In genomic region chr19:3968556-3969434, GRCh38 we compare ENCODE assay signal across 8 cellular contexts. TPM values are rescaled to one million over a fixed set of nuclear protein-coding genes. Genes with fewer than 3 reads are reported as not detected.
DNase-seq lines count a peak whose midpoint lies in the region; ATAC-seq, FAIRE-seq and TF ChIP-seq lines count a peak whose summit lies in the region.

No MANE protein-coding gene starts in this region.

- H3K36me3 ChIP-seq in DND-41 (ENCODE audit: insufficient read depth, low read length) (peaks cover 46% of the 10 kb centered on the region), GM12878 (ENCODE audit: control insufficient read depth in 2 of 2, insufficient read depth in 2 of 2, low read length in 1 of 2) (peaks cover 3 to 4% of the 10 kb centered on the region in 2 experiments; a peak in 3 of 4 replicates)

- peak overlapping the region; percentile 85; the same call in 1 of the 2 replicates for H3K4me2 ChIP-seq in DND-41 (ENCODE audit: insufficient read depth, low read length)
- H3K4me2 ChIP-seq in GM12878 (ENCODE audit: control insufficient read depth, insufficient read depth): no peak overlapping the region

- FAIRE-seq in GM12878 (lab: Jason Lieb, UNC): no peak

- peaks cover 26% of the 10 kb centered on the region for H3K4me1 ChIP-seq in DND-41 (ENCODE audit: insufficient read depth, low read length)
- peaks cover 3% of the 10 kb centered on the region for H3K4me1 ChIP-seq in GM12878 (ENCODE audit: control insufficient read depth, insufficient read depth, low read length)

- H3K4me3 ChIP-seq in DND-41 (ENCODE audit: low read depth in 1 of 2, low read length in 2 of 2) (no peak overlapping the region), GM12878 (no peak overlapping the region)

- no TSS peak for BruUV-seq in GM12878 (replicated peaks; lab: Mats Ljungman, UMichigan)

- H2AFZ ChIP-seq in DND-41 (ENCODE audit: low read depth, low read length) (no peak overlapping the region), GM12878 (ENCODE audit: control insufficient read depth, low read depth, low read length) (no peak overlapping the region)

- RAD21 ChIA-PET in GM12878 (lab: Charles Lee; ENCODE audit: unreplicated experiment): interaction anchor here (1.0 kb wide), 1 partner anchor 19 kb away, joined by 3 read pairs; no protein-coding TSS in a partner anchor

- DNase-seq in DND-41 (peak; percentile 19), MV-4-11 (lab: John Stamatoyannopoulos, UW) (peak; percentile 26), GM12878 (ENCODE audit: low read depth, low spot score) (no peak), iPS DF 19.7 (ENCODE audit: low read depth, low spot score) (peak; percentile 99), retina (peak; percentile 66), NCI-H524 (lab: John Stamatoyannopoulos, UW) (no peak)

- H3K27me3 ChIP-seq in DND-41 (ENCODE audit: insufficient read depth, low read length, poor library complexity) (no peaks in the 10 kb centered on the region), GM12878 (replicated peaks in 1 of 2; ENCODE audit: control insufficient read depth in 2 of 2, insufficient read depth in 2 of 2, low read length in 1 of 2) (no peaks in the 10 kb centered on the region)

- H4K20me1 ChIP-seq in DND-41 (ENCODE audit: insufficient read depth, low read length) (peaks cover 37% of the 10 kb centered on the region), GM12878 (ENCODE audit: control insufficient read depth, insufficient read depth) (no peaks in the 10 kb centered on the region; the same call in 1 of the 2 replicates)

- WGBS in GM12878 (ENCODE audit: insufficient coverage, insufficient replicate concordance, low lambda C conversion rate, missing lambda C conversion rate): 80% methylated on average over 9 of the region's 9 CpGs

- TF ChIP-seq CTCF in DND-41 (IDR thresholded peaks at IDR 0.05; ENCODE audit: borderline replicate concordance, extremely low read depth, low read length, poor library complexity, severe bottlenecking) (no peak), GM12878 (IDR thresholded peaks at IDR 0.05 in 2 of 3, conservative IDR thresholded peaks at IDR 0.05 in 1 of 3; ENCODE audit: control insufficient read depth in 2 of 3, extremely low read depth in 1 of 3, insufficient read depth in 1 of 3, low read depth in 3 of 3, low read length in 3 of 3) (no peak)

- no peak for TF ChIP-seq RAD21 in GM12878 (IDR thresholded peaks at IDR 0.05; ENCODE audit: insufficient read depth, low read depth, low read length)

- CTCF ChIA-PET in GM12878 (lab: Yijun Ruan, JAX): interaction anchor here (1.2 to 1.5 kb wide), 2 partner anchors 19 to 239 kb away, joined by 4 to 6 read pairs; no protein-coding TSS in a partner anchor

- intact Hi-C loops in GM12878 (cut with micrococcal nuclease; ENCODE audit: unreplicated experiment): no loop called here

- H3K9me3 ChIP-seq in DND-41 (ENCODE audit: insufficient read depth, low read length, severe bottlenecking) (no peaks in the 10 kb centered on the region), GM12878 (replicated peaks; ENCODE audit: control insufficient read depth, insufficient read depth, low read length) (no peaks in the 10 kb centered on the region)

- in situ Hi-C loops in GM12878 (cut with MboI): no loop called here

- peaks cover 44% of the 10 kb centered on the region for H3K79me2 ChIP-seq in DND-41 (ENCODE audit: insufficient read depth, low read length)
- peaks cover 18% of the 10 kb centered on the region for H3K79me2 ChIP-seq in GM12878 (ENCODE audit: control insufficient read depth, insufficient read depth, low read length)

- TF ChIP-seq EP300 in GM12878 (IDR thresholded peaks at IDR 0.05; ENCODE audit: borderline replicate concordance in 1 of 2, control insufficient read depth in 1 of 2, low read depth in 2 of 2, low read length in 2 of 2): no peak

- TF ChIP-seq POLR2A in GM12878 (IDR thresholded peaks at IDR 0.05; ENCODE audit: low read depth, low read length): no peak

- H3K9ac ChIP-seq in DND-41 (ENCODE audit: low read depth, low read length) (peak overlapping the region; percentile 92; the same call in 1 of the 2 replicates), GM12878 (ENCODE audit: control insufficient read depth, insufficient read depth, low read length) (no peak overlapping the region; the same call in 1 of the 2 replicates)

- SMC1A ChIA-PET in GM12878 (lab: Charles Lee; ENCODE audit: uncharacterized antibody, unreplicated experiment): interaction anchor here (0.5 to 1.3 kb wide), 2 partner anchors 17 to 29 kb away, joined by 3 to 5 read pairs; partner anchors contain the start of gene EEF2

- 0 out of 2 replicates have a peak overlapping the region, but pooled peaks have one; percentile 32 for H3K27ac ChIP-seq in DND-41 (ENCODE audit: low read length)
- H3K27ac ChIP-seq in GM12878 (ENCODE audit: control insufficient read depth, insufficient read depth): no peak overlapping the region

- POLR2A ChIA-PET in GM12878 (lab: Charles Lee): interaction anchor here (0.7 to 1.4 kb wide), 3 partner anchors 19 to 208 kb away, joined by 3 to 7 read pairs (median 6); partner anchors contain the start of gene APBA3

- ATAC-seq in DND-41 (ENCODE audit: insufficient read depth, low read depth) (no peak), GM12878 (0 out of 3 replicates have a peak, but pooled peaks have one; percentile 5), GM21737 (IDR thresholded peaks at IDR 0.05; ENCODE audit: unreplicated experiment) (no peak), GM21367 (IDR thresholded peaks at IDR 0.05; ENCODE audit: unreplicated experiment) (no peak)

RNA-seq across cellular contexts. Expression of gene DAPK3, which starts 2.1 kb away (rescaled TPM):
- 40.0 and 41.8 TPM in 2 replicates for total RNA-seq in GM12878 (2013; cell fraction: nucleolus; rRNA removed)
- total RNA-seq in GM12878 (2014; rRNA removed) (35.5 and 39.3 TPM in 2 replicates), GM12878 (2014; rRNA removed; fragmentation: Illumina TruSeq; extraction: Trizol) (12.7 and 16.5 TPM in 2 replicates), GM12878 (2021) (42.1 and 46.4 TPM in 2 replicates)
- polyA plus RNA-seq in GM12878 (2011; ENCODE audit: low read depth): 14.4 TPM
- polyA plus RNA-seq in GM12878 (2011; rRNA removed) (8.3 and 22.5 TPM in 2 replicates), GM12878 (2014; fragmentation: Illumina TruSeq; extraction: Trizol) (3.8 and 17.8 TPM in 2 replicates), GM12878 (2014; fragmentation: Nextera tagmentation; extraction: Ambion mirVana) (under 1 TPM; 0.13 to 0.53 TPM), GM12878 (2014; rRNA removed) (45.5 and 50.6 TPM in 2 replicates), GM12878 (2016; fragmentation: Nextera tagmentation; extraction: Ambion mirVana) (10 to 100 TPM; 27.2 to 35.2 TPM)
- 34.2 and 37.4 TPM in 2 replicates for polyA plus RNA-seq in GM12878 (2011; cell fraction: cytosol; rRNA removed)
- 39.1 and 56.5 TPM in 2 replicates for polyA plus RNA-seq in GM12878 (2011; cell fraction: nucleus; rRNA removed)
- 42.0 and 57.7 TPM in 2 replicates for polyA plus RNA-seq in GM12878 (2012)
- 19.1 and 19.3 TPM in 2 replicates for polyA minus RNA-seq in GM12878 (2011; rRNA and poly(A)+ RNA removed)
- 11.6 and 16.3 TPM in 2 replicates for polyA minus RNA-seq in GM12878 (2011; cell fraction: cytosol; rRNA and poly(A)+ RNA removed)
- polyA minus RNA-seq in GM12878 (2011; cell fraction: nucleus; rRNA and poly(A)+ RNA removed): 11.6 and 17.9 TPM in 2 replicates

RNA-seq across cellular contexts. Expression of gene EEF2, which starts 16.5 kb away (rescaled TPM):
- total RNA-seq in GM12878 (2013; cell fraction: nucleolus; rRNA removed): 428 and 477 TPM in 2 replicates
- total RNA-seq in GM12878 (2014; rRNA removed) (2,013 and 2,296 TPM in 2 replicates), GM12878 (2014; rRNA removed; fragmentation: Illumina TruSeq; extraction: Trizol) (1,954 and 2,053 TPM in 2 replicates), GM12878 (2021) (3,487 and 3,491 TPM in 2 replicates)
- 2,021 TPM for polyA plus RNA-seq in GM12878 (2011; ENCODE audit: low read depth)
- polyA plus RNA-seq in GM12878 (2011; rRNA removed) (1,026 and 1,259 TPM in 2 replicates), GM12878 (2014; fragmentation: Illumina TruSeq; extraction: Trizol) (1,630 and 2,440 TPM in 2 replicates), GM12878 (2014; fragmentation: Nextera tagmentation; extraction: Ambion mirVana) (100 to 1,000 TPM; 513 to 937 TPM), GM12878 (2014; rRNA removed) (1,584 and 1,859 TPM in 2 replicates), GM12878 (2016; fragmentation: Nextera tagmentation; extraction: Ambion mirVana) (100 to 1,000 TPM; 280 to 285 TPM)
- 1,261 and 1,791 TPM in 2 replicates for polyA plus RNA-seq in GM12878 (2011; cell fraction: cytosol; rRNA removed)
- 851 and 1,120 TPM in 2 replicates for polyA plus RNA-seq in GM12878 (2011; cell fraction: nucleus; rRNA removed)
- 2,531 and 6,101 TPM in 2 replicates for polyA plus RNA-seq in GM12878 (2012)
- 1,004 and 2,355 TPM in 2 replicates for polyA minus RNA-seq in GM12878 (2011; rRNA and poly(A)+ RNA removed)
- 1,141 and 1,143 TPM in 2 replicates for polyA minus RNA-seq in GM12878 (2011; cell fraction: cytosol; rRNA and poly(A)+ RNA removed)
- 341 and 536 TPM in 2 replicates for polyA minus RNA-seq in GM12878 (2011; cell fraction: nucleus; rRNA and poly(A)+ RNA removed)

RNA-seq across cellular contexts. Expression of gene NMRK2, which starts 35.9 kb away (rescaled TPM):
- not detected in 2 replicates for total RNA-seq in GM12878 (2013; cell fraction: nucleolus; rRNA removed)
- not detected in 2 replicates for total RNA-seq in GM12878 (2014; rRNA removed)
- not detected in 2 replicates for total RNA-seq in GM12878 (2014; rRNA removed; fragmentation: Illumina TruSeq; extraction: Trizol)
- total RNA-seq in GM12878 (2021): not detected in 2 replicates
- not detected for polyA plus RNA-seq in GM12878 (2011; ENCODE audit: low read depth)
- 0.15 TPM in 1 of 2 replicates, not detected in the other for polyA plus RNA-seq in GM12878 (2011; rRNA removed)
- 0.12 TPM in 1 of 2 replicates, not detected in the other for polyA plus RNA-seq in GM12878 (2011; cell fraction: cytosol; rRNA removed)
- polyA plus RNA-seq in GM12878 (2011; cell fraction: nucleus; rRNA removed): 0.16 TPM in 1 of 2 replicates, not detected in the other
- 0.13 and 0.14 TPM in 2 replicates for polyA plus RNA-seq in GM12878 (2012)
- polyA plus RNA-seq in GM12878 (2014; fragmentation: Illumina TruSeq; extraction: Trizol): not detected in 2 replicates
- polyA plus RNA-seq in GM12878 (2014; fragmentation: Nextera tagmentation; extraction: Ambion mirVana): not detected
- not detected in 2 replicates for polyA plus RNA-seq in GM12878 (2014; rRNA removed)
- under 1 TPM in 1 of 2 experiments, not detected in 1; 0.14 TPM for polyA plus RNA-seq in GM12878 (2016; fragmentation: Nextera tagmentation; extraction: Ambion mirVana)
- not detected in 2 replicates for polyA minus RNA-seq in GM12878 (2011; rRNA and poly(A)+ RNA removed)
- polyA minus RNA-seq in GM12878 (2011; cell fraction: cytosol; rRNA and poly(A)+ RNA removed): not detected in 2 replicates
- polyA minus RNA-seq in GM12878 (2011; cell fraction: nucleus; rRNA and poly(A)+ RNA removed): not detected in 2 replicates

RNA-seq across cellular contexts. Expression of gene PIAS4, which starts 38.7 kb away (rescaled TPM):
- 20.6 and 22.2 TPM in 2 replicates for total RNA-seq in GM12878 (2013; cell fraction: nucleolus; rRNA removed)
- total RNA-seq in GM12878 (2014; rRNA removed) (17.8 and 22.0 TPM in 2 replicates), GM12878 (2014; rRNA removed; fragmentation: Illumina TruSeq; extraction: Trizol) (5.7 and 10.6 TPM in 2 replicates), GM12878 (2021) (23.2 and 25.1 TPM in 2 replicates)
- polyA plus RNA-seq in GM12878 (2011; ENCODE audit: low read depth): 12.1 TPM
- polyA plus RNA-seq in GM12878 (2011; rRNA removed) (2.7 and 7.7 TPM in 2 replicates), GM12878 (2014; fragmentation: Illumina TruSeq; extraction: Trizol) (5.4 and 9.6 TPM in 2 replicates), GM12878 (2014; fragmentation: Nextera tagmentation; extraction: Ambion mirVana) (under 1 TPM; 0.13 to 0.40 TPM), GM12878 (2014; rRNA removed) (17.9 and 23.1 TPM in 2 replicates), GM12878 (2016; fragmentation: Nextera tagmentation; extraction: Ambion mirVana) (10 to 100 TPM; 12.0 to 13.5 TPM)
- polyA plus RNA-seq in GM12878 (2011; cell fraction: cytosol; rRNA removed): 11.0 and 13.0 TPM in 2 replicates
- 16.1 and 32.0 TPM in 2 replicates for polyA plus RNA-seq in GM12878 (2011; cell fraction: nucleus; rRNA removed)
- polyA plus RNA-seq in GM12878 (2012): 15.2 and 24.4 TPM in 2 replicates
- 4.2 and 14.1 TPM in 2 replicates for polyA minus RNA-seq in GM12878 (2011; rRNA and poly(A)+ RNA removed)
- polyA minus RNA-seq in GM12878 (2011; cell fraction: cytosol; rRNA and poly(A)+ RNA removed): 4.5 and 4.8 TPM in 2 replicates
- 14.3 and 19.8 TPM in 2 replicates for polyA minus RNA-seq in GM12878 (2011; cell fraction: nucleus; rRNA and poly(A)+ RNA removed)

Comparison
In these comparisons a context has a peak if more than half of its experiments do, and no peak if none do; other contexts are left out.
1. DNase-seq: peak in DND-41 (single experiment), MV-4-11 (single experiment), iPS DF 19.7 (single experiment) and retina (single experiment); none in GM12878 (single experiment) and NCI-H524 (0 of 2).